8 cellular contexts compared by ENCODE assay signal in the genomic region with DNA sequence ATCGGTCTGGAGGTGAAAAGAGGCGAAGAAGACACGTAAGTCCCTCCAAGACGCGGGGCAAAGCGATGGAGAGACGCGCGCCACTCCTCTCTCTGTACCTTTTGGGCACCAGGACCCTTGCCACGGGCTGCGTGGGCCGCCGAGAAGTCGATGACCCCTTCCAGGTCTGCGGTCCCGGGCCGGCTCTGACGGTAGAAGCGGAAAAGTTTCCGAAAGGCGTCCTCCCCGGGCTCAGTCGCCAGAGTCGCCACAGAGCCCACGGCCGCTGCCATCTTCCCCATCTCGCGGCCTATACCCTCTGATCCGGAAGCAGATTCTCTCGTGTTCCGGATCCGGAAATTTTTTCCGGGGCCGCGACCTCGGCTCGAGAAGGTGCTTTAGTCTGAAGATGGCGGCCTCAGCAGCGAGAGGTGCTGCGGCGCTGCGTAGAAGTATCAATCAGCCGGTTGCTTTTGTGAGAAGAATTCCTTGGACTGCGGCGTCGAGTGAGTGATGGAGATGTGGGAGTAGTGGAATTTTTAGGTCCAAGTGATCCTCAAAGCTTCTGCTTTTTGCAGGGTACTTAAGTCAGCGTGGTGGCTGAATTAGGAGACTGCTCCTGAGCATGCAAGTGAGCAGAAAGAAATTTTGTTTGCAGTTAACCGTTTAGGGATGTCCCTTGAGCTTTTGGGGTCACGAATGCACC. TPM values are rescaled to one million over a fixed set of nuclear protein-coding genes. Genes with fewer than 3 reads are reported as not detected.
DNase-seq lines count a peak whose midpoint lies in the region; ATAC-seq, FAIRE-seq and TF ChIP-seq lines count a peak whose summit lies in the region.

A gene with protein sequence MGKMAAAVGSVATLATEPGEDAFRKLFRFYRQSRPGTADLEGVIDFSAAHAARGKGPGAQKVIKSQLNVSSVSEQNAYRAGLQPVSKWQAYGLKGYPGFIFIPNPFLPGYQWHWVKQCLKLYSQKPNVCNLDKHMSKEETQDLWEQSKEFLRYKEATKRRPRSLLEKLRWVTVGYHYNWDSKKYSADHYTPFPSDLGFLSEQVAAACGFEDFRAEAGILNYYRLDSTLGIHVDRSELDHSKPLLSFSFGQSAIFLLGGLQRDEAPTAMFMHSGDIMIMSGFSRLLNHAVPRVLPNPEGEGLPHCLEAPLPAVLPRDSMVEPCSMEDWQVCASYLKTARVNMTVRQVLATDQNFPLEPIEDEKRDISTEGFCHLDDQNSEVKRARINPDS (minus strand): TSS at position 300 of the 685 bp plus-strand sequence. CDS start 19 bp downstream, at position 281.
A gene (plus strand): TSS at position 380 of the 685 bp plus-strand sequence. CDS start 9 bp downstream, at position 389.

- H3K27me3 ChIP-seq in right atrium auricular region, result no peaks in the 10 kb centered on the region

- H3K4me3 ChIP-seq in right atrium auricular region, result peak within 1 kb of the TSS; percentile 96 to 97

- H3K4me1 ChIP-seq in right atrium auricular region, result peaks cover 0 to 30% of the 10 kb centered on the region in 2 donors

- DNase-seq in NCI-H146 treated with DMSO at 0.1 percent for 48 hours (lab: John Stamatoyannopoulos, UW; ENCODE audit: unreplicated experiment) (peak; percentile 35), amygdala (lab: John Stamatoyannopoulos, UW) (peak; percentile 38 to 93 (median 78)), right atrium auricular region (ENCODE audit: low spot score) (peak; percentile 86), pulmonary artery endothelial cell (ENCODE audit: low read depth, low spot score) (peak; percentile 24), urothelium cell line (ENCODE audit: low spot score) (peak; percentile 92)

- peaks cover 13% of the 10 kb centered on the region for H3K36me3 Mint-ChIP-seq in T-helper 1 cell treated with Interleukin-12 subunit alpha and Interleukin-12 subunit beta and Interleukin-4 antibody, amounts not matched to agents 30 μg/mL and 1 μg/mL, for 36 hours (ENCODE audit: low read depth)

- no peak for FAIRE-seq in urothelium cell line (lab: Jason Lieb, UNC)

- peak within 1 kb of the TSS; percentile 94 for H3K27ac Mint-ChIP-seq in T-helper 1 cell treated with Interleukin-12 subunit alpha and Interleukin-12 subunit beta and Interleukin-4 antibody, amounts not matched to agents 30 μg/mL and 1 μg/mL, for 36 hours

- H3K36me3 ChIP-seq in right atrium auricular region, result peaks cover 38% of the 10 kb centered on the region

- no peaks in the 10 kb centered on the region for H3K9me3 Mint-ChIP-seq in T-helper 1 cell treated with Interleukin-12 subunit alpha and Interleukin-12 subunit beta and Interleukin-4 antibody, amounts not matched to agents 30 μg/mL and 1 μg/mL, for 36 hours

- no peaks in the 10 kb centered on the region for H3K27me3 Mint-ChIP-seq in T-helper 1 cell treated with Interleukin-12 subunit alpha and Interleukin-12 subunit beta and Interleukin-4 antibody, amounts not matched to agents 30 μg/mL and 1 μg/mL, for 36 hours (ENCODE audit: low read depth)

- peak; percentile 90 for TF ChIP-seq POLR2A in GM15510 (IDR thresholded peaks at IDR 0.05; ENCODE audit: borderline replicate concordance, extremely low read depth, insufficient read length)

- TF ChIP-seq CTCF in right atrium auricular region (IDR thresholded peaks at IDR 0.05), result no peak

- peak within 1 kb of the TSS; percentile 98 for H3K4me3 Mint-ChIP-seq in T-helper 1 cell treated with Interleukin-12 subunit alpha and Interleukin-12 subunit beta and Interleukin-4 antibody, amounts not matched to agents 30 μg/mL and 1 μg/mL, for 36 hours

- peak within 1 kb of the TSS; percentile 62 to 79 for H3K27ac ChIP-seq in right atrium auricular region

- peaks cover 31% of the 10 kb centered on the region for H3K4me1 Mint-ChIP-seq in T-helper 1 cell treated with Interleukin-12 subunit alpha and Interleukin-12 subunit beta and Interleukin-4 antibody, amounts not matched to agents 30 μg/mL and 1 μg/mL, for 36 hours (ENCODE audit: low read depth)

- ATAC-seq in HG02884 (IDR thresholded peaks at IDR 0.05; ENCODE audit: unreplicated experiment), result peak; percentile 95

- H3K9me3 ChIP-seq in right atrium auricular region, result no peaks in the 10 kb centered on the region

RNA-seq across cellular contexts. Expression of the first gene that starts in this region (rescaled TPM):
- total RNA-seq in right atrium auricular region (10 to 100 TPM in 1 of 2 donors, 1 to 10 TPM in 1; 7.8 to 11.1 TPM), pulmonary artery endothelial cell (10.2 and 12.7 TPM in 2 replicates)

RNA-seq across cellular contexts. Expression of the second gene that starts in this region (rescaled TPM):
- 100 to 1,000 TPM; 271 to 345 TPM for total RNA-seq in right atrium auricular region
- total RNA-seq in pulmonary artery endothelial cell, result 260 and 313 TPM in 2 replicates

Comparison
In these comparisons a context has a peak if more than half of its experiments do, and no peak if none do; other contexts are left out.
1. Peak in every context shown above with its lines: DNase-seq, ATAC-seq, H3K4me3 ChIP-seq and H3K27ac ChIP-seq.
2. DNase-seq: peak in every context shown above with its lines; median percentile 92 in urothelium cell line; 86 in right atrium auricular region; 78 in amygdala; 35 in NCI-H146 treated with DMSO at 0.1 percent for 48 hours; 24 in pulmonary artery endothelial cell.